Comparison of ENCODE assay signal across 15 cellular contexts in the genomic region with DNA sequence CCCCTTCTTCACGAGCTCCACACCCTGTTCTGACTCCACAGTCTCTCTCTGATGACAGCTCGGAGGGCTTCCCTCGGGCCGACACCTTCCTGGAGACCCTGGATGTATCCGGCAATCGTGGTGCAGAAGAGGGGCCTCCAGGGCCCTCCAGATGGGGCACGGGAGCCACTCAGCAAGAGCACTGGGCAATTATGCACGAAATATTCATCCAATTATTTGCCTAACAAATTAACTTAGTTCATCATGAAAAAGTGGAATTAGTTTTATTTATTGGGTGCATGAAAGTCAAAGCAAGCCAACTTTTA.
DNase-seq lines count a peak whose midpoint lies in the region; FAIRE-seq and TF ChIP-seq lines count a peak whose summit lies in the region.
"Had no signal": no experiment of that assay in that cellular context is flagged by ENCODE, and none has a peak within 500 bp of the region (broad histone marks: within the 10 kb centered on the region; RNA-seq: fewer than 3 reads in every experiment).

No MANE protein-coding gene starts in this region.

- no peak overlapping the region for H3K4ac ChIP-seq in neuronal stem cell (ENCODE audit: low read length)
- no peak overlapping the region for H3K4ac ChIP-seq in H9 (ENCODE audit: low read depth, low read length)

- H2BK12ac ChIP-seq in neuronal stem cell (ENCODE audit: low read length) (no peak overlapping the region), H9 (ENCODE audit: insufficient read length, low read depth, low read length) (no peak overlapping the region)

- H3K23me2 ChIP-seq in H9 (ENCODE audit: insufficient read length, low read depth, low read length, poor library complexity, severe bottlenecking), result no peaks in the 10 kb centered on the region

- TF ChIP-seq CTCF in testis (IDR thresholded peaks at IDR 0.05), result no peak
- TF ChIP-seq CTCF in H9 (conservative IDR thresholded peaks at IDR 0.05), result no peak

- H2AK5ac ChIP-seq in neuronal stem cell (ENCODE audit: low read depth, low read length) (no peak overlapping the region), H9 (ENCODE audit: insufficient read length, low read length) (no peak overlapping the region)

- no peak overlapping the region for H3K14ac ChIP-seq in neuronal stem cell (ENCODE audit: low read length)
- no peak overlapping the region for H3K14ac ChIP-seq in H9 (ENCODE audit: insufficient read depth, low read length)

- H3K23ac ChIP-seq in neuronal stem cell (ENCODE audit: low read depth, low read length, poor library complexity), result no peak overlapping the region
- no peak overlapping the region for H3K23ac ChIP-seq in H9 (ENCODE audit: insufficient read length, low read depth, low read length)

- WGBS in neuronal stem cell (ENCODE audit: extremely low coverage in 2 of 2, insufficient read length in 2 of 2, insufficient replicate concordance in 1 of 2), 2 donors, result no CpG with 5 or more reads among the region's 8 CpGs
- WGBS in testis, 2 donors, result 87 to 92% methylated on average over 8 of the region's 8 CpGs
- WGBS in H9 (ENCODE audit: extremely low coverage, insufficient read length, low lambda C conversion rate), result no CpG with 5 or more reads among the region's 8 CpGs

- H4K8ac ChIP-seq in neuronal stem cell (ENCODE audit: low read depth, low read length) (no peak overlapping the region), H9 (replicated peaks; ENCODE audit: insufficient read length, low read depth, low read length) (no peak overlapping the region)

- H3K18ac ChIP-seq in neuronal stem cell (ENCODE audit: low read length) (peak overlapping the region; percentile 35), H9 (ENCODE audit: insufficient read length, low read depth, low read length) (no peak overlapping the region)

- intact Hi-C loops in testis (cut with DNase I; ENCODE audit: low total_unique reads), result no loop called here

- peaks cover 20 to 49% (median 44%) of the 10 kb centered on the region in 10 experiments for H3K4me1 ChIP-seq in BLaER1 treated with 17β-estradiol and CSF1 and Interleukin-3, amounts not matched to agents 10 nM and 100 nM
- H3K4me1 ChIP-seq in neuronal stem cell (ENCODE audit: control insufficient read depth in 2 of 2, insufficient read depth in 1 of 2, low read depth in 1 of 2, low read length in 2 of 2), result no peaks in the 10 kb centered on the region
- H3K4me1 ChIP-seq in testis, result no peaks in the 10 kb centered on the region
- H3K4me1 ChIP-seq in H9 (ENCODE audit: insufficient read depth, low read length), result no peaks in the 10 kb centered on the region
- H3K4me1 ChIP-seq: A549 had no signal

- H2AFZ ChIP-seq in neuronal stem cell (ENCODE audit: low read length), result no peak overlapping the region
- no peak overlapping the region for H2AFZ ChIP-seq in H9 (ENCODE audit: low read length)
- H2AFZ ChIP-seq: GM23248 had no signal

- H3K56ac ChIP-seq in H9 (ENCODE audit: insufficient read length, low read depth, low read length), result no peak overlapping the region

- H3K79me1 ChIP-seq in neuronal stem cell (ENCODE audit: low read depth, low read length), result peaks cover 1% of the 10 kb centered on the region
- H3K79me1 ChIP-seq in H9 (ENCODE audit: insufficient read depth, low read depth, low read length, poor library complexity, severe bottlenecking), result no peaks in the 10 kb centered on the region

- H3K4me2 ChIP-seq in BLaER1 treated with 17β-estradiol and CSF1 and Interleukin-3, amounts not matched to agents 10 nM and 100 nM, result peak overlapping the region in 6 of 11 experiments; percentile 70 to 86 (median 78); a peak in 9 of 22 replicates
- H3K4me2 ChIP-seq in neuronal stem cell (ENCODE audit: insufficient read depth, low read length, poor library complexity, severe bottlenecking) (no peak overlapping the region), H9 (ENCODE audit: insufficient read depth, insufficient read length, low read length) (no peak overlapping the region)
- H3K4me2 ChIP-seq: A549 had no signal

- no peak for TF ChIP-seq POLR2A in testis (IDR thresholded peaks at IDR 0.05)

- H3K27me3 ChIP-seq in BLaER1 treated with 17β-estradiol and CSF1 and Interleukin-3, amounts not matched to agents 10 nM and 100 nM, result peaks cover 0 to 16% (median 0%) of the 10 kb centered on the region in 11 experiments; a peak in 5 of 22 replicates
- no peaks in the 10 kb centered on the region for H3K27me3 ChIP-seq in neuronal stem cell (ENCODE audit: control insufficient read depth in 3 of 3, insufficient read depth in 3 of 3, low read depth in 1 of 3, low read length in 3 of 3)
- H3K27me3 ChIP-seq in testis, result no peaks in the 10 kb centered on the region
- H3K27me3 ChIP-seq in H9 (ENCODE audit: insufficient read depth, low read length), result no peaks in the 10 kb centered on the region

- FAIRE-seq in frontal cortex (lab: Jason Lieb, UNC), result no peak
- FAIRE-seq: A549, GM18507, H54 had no signal

- H3T11ph ChIP-seq in H9 (ENCODE audit: low read length), result no peak overlapping the region

- no peaks in the 10 kb centered on the region for H4K20me1 ChIP-seq in BLaER1 treated with 17β-estradiol and CSF1 and Interleukin-3, amounts not matched to agents 10 nM and 100 nM
- no peaks in the 10 kb centered on the region for H4K20me1 ChIP-seq in H9 (ENCODE audit: control insufficient read depth, insufficient read depth, insufficient read length)

- peaks cover 10% of the 10 kb centered on the region for H3K27me3 Mint-ChIP-seq in H9 (ENCODE audit: low read depth)

- H3K27ac Mint-ChIP-seq in H9, result no peak overlapping the region
- H3K27ac Mint-ChIP-seq: CD4-positive, alpha-beta T cell had no signal

- no peak overlapping the region for H3K4me3 Mint-ChIP-seq in H9
- H3K4me3 Mint-ChIP-seq: CD4-positive, alpha-beta T cell; IgD-negative memory B cell had no signal

- peaks cover 0 to 2% of the 10 kb centered on the region in 2 experiments; a peak in 2 of 5 replicates for H3K9me3 Mint-ChIP-seq in H9
- H3K9me3 Mint-ChIP-seq: CD4-positive, alpha-beta T cell had no signal

- no peak overlapping the region for H4K91ac ChIP-seq in neuronal stem cell (ENCODE audit: low read depth, low read length, poor library complexity)
- no peak overlapping the region for H4K91ac ChIP-seq in H9 (ENCODE audit: insufficient read length, low read depth, low read length)

- no peaks in the 10 kb centered on the region for H3K79me2 ChIP-seq in H9 (ENCODE audit: insufficient read depth, low read length)

- H3K36me3 Mint-ChIP-seq in H9 (ENCODE audit: insufficient read depth in 1 of 3, low read depth in 3 of 3), result no peaks in the 10 kb centered on the region; a peak in 1 of 7 replicates
- H3K36me3 Mint-ChIP-seq: IgD-negative memory B cell had no signal

- H4K5ac ChIP-seq in H9 (ENCODE audit: insufficient read length, low read depth, low read length), result no peak overlapping the region

- H2BK15ac ChIP-seq in neuronal stem cell (ENCODE audit: low read length) (no peak overlapping the region), H9 (ENCODE audit: low read depth, low read length) (no peak overlapping the region)

- DNase-seq in NCI-H526 treated with DMSO at 0.1 percent for 48 hours (lab: John Stamatoyannopoulos, UW) (peak; percentile 84), neuronal stem cell (ENCODE audit: low spot score) (no peak), testis (peak; percentile 0), H9 (no peak), frontal cortex (ENCODE audit: low spot score in 2 of 2) (no peak)
- DNase-seq: C1 segment of cervical spinal cord, Calu3, DMS 273 treated with DMSO at 0.1 percent for 48 hours, GM23248 had no signal

- H2BK20ac ChIP-seq in H9 (ENCODE audit: low read depth, low read length, poor library complexity, severe bottlenecking), result no peak overlapping the region

- peaks cover 3 to 13% (median 10%) of the 10 kb centered on the region in 11 experiments; a peak in 14 of 22 replicates for H3K9me3 ChIP-seq in BLaER1 treated with 17β-estradiol and CSF1 and Interleukin-3, amounts not matched to agents 10 nM and 100 nM (replicated peaks in 1 of 11)
- peaks cover 0 to 2% of the 10 kb centered on the region in 2 donors for H3K9me3 ChIP-seq in neuronal stem cell (replicated peaks in 1 of 2; ENCODE audit: control insufficient read depth in 2 of 2, insufficient read depth in 1 of 2, low read depth in 1 of 2, low read length in 2 of 2)
- no peaks in the 10 kb centered on the region for H3K9me3 ChIP-seq in testis
- H3K9me3 ChIP-seq in H9 (ENCODE audit: control insufficient read depth, low read depth, low read length), result no peaks in the 10 kb centered on the region
- H3K9me3 ChIP-seq: A549 had no signal

- no peaks in the 10 kb centered on the region for H3K4me1 Mint-ChIP-seq in H9
- H3K4me1 Mint-ChIP-seq: IgD-negative memory B cell had no signal

- no peak overlapping the region for H3K27ac ChIP-seq in BLaER1 treated with 17β-estradiol and CSF1 and Interleukin-3, amounts not matched to agents 10 nM and 100 nM
- H3K27ac ChIP-seq in neuronal stem cell (replicated peaks; ENCODE audit: low read length), result no peak overlapping the region
- H3K27ac ChIP-seq in testis, result no peak overlapping the region
- H3K27ac ChIP-seq in H9 (ENCODE audit: insufficient read length, low read depth, low read length), result no peak overlapping the region
- H3K27ac ChIP-seq: A549, GM23248 had no signal

- H3K9ac ChIP-seq in BLaER1 treated with 17β-estradiol and CSF1 and Interleukin-3, amounts not matched to agents 10 nM and 100 nM, result no peak overlapping the region
- H3K9ac ChIP-seq in neuronal stem cell (ENCODE audit: low read depth, low read length, poor library complexity) (no peak overlapping the region), H9 (ENCODE audit: extremely low read depth, insufficient read length, low read length) (no peak overlapping the region)
- H3K9ac ChIP-seq: GM23248 had no signal

- H2BK120ac ChIP-seq in neuronal stem cell (ENCODE audit: low read depth, low read length), result no peak overlapping the region
- no peak overlapping the region for H2BK120ac ChIP-seq in H9 (ENCODE audit: low read depth, low read length, poor library complexity, severe bottlenecking)

- no peaks in the 10 kb centered on the region for H3K36me3 ChIP-seq in BLaER1 treated with 17β-estradiol and CSF1 and Interleukin-3, amounts not matched to agents 10 nM and 100 nM
- H3K36me3 ChIP-seq in neuronal stem cell (replicated peaks in 1 of 2; ENCODE audit: control insufficient read depth in 2 of 2, insufficient read depth in 2 of 2, low read length in 2 of 2) (no peaks in the 10 kb centered on the region), testis (ENCODE audit: low read depth, missing control alignments) (no peaks in the 10 kb centered on the region)

- no peak overlapping the region for H2BK5ac ChIP-seq in neuronal stem cell (ENCODE audit: low read length)
- H2BK5ac ChIP-seq in H9 (ENCODE audit: insufficient read length, low read length), result no peak overlapping the region

- no peak overlapping the region for H3K4me3 ChIP-seq in BLaER1 treated with 17β-estradiol and CSF1 and Interleukin-3, amounts not matched to agents 10 nM and 100 nM
- H3K4me3 ChIP-seq in neuronal stem cell (ENCODE audit: low read length in 2 of 2) (no peak overlapping the region), testis (no peak overlapping the region)
- H3K4me3 ChIP-seq: A549, GM23248 had no signal

Comparison
In these comparisons a context has a peak if more than half of its experiments do, and no peak if none do; other contexts are left out.
1. H3K4me2 ChIP-seq: peak in BLaER1 treated with 17β-estradiol and CSF1 and Interleukin-3, amounts not matched to agents 10 nM and 100 nM (6 of 11); none in neuronal stem cell (single experiment) and H9 (single experiment).
2. DNase-seq: peak in NCI-H526 treated with DMSO at 0.1 percent for 48 hours (single experiment) and testis (single experiment); none in neuronal stem cell (single experiment), H9 (single experiment) and frontal cortex (0 of 2).